ENCODE assay signal across 1 cellular context in the genomic region with DNA sequence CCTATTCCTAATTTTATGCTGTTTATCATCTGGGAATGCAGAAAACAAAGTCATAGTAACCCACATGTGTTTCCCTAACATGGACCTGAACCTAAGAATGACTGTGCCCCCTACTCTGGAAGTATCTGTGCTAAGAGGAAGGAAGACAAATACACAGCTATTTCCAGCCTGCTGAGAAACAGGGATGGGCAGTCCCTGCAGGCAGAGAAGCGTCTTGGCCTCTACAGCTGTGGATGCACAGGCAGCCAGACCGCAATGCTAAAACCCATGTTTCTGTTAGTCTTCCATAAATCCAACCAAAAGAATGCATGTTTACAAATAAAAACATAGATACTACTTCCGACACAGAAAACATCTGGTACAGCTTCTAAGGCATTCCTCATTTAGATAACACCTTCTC.
A peak's percentile ranks its signal among the peaks of the same experiment; 100 is the strongest.
TF ChIP-seq lines count a peak whose summit lies in the region.

No MANE protein-coding gene starts in this region.

TF ChIP-seq in GM12878, 131 proteins besides CTCF, POLR2A, EP300 and RAD21:
- TF ChIP-seq, protein P1, sequence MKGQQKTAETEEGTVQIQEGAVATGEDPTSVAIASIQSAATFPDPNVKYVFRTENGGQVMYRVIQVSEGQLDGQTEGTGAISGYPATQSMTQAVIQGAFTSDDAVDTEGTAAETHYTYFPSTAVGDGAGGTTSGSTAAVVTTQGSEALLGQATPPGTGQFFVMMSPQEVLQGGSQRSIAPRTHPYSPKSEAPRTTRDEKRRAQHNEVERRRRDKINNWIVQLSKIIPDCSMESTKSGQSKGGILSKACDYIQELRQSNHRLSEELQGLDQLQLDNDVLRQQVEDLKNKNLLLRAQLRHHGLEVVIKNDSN (IDR thresholded peaks at IDR 0.05; ENCODE audit: borderline replicate concordance, extremely low read length, insufficient read depth, low read depth, low read length): no peak
- TF ChIP-seq SIN3A (IDR thresholded peaks at IDR 0.05; ENCODE audit: low read depth, low read length): 0 out of 2 replicates have a peak, but pooled peaks have one; percentile 33
- TF ChIP-seq, protein P2, sequence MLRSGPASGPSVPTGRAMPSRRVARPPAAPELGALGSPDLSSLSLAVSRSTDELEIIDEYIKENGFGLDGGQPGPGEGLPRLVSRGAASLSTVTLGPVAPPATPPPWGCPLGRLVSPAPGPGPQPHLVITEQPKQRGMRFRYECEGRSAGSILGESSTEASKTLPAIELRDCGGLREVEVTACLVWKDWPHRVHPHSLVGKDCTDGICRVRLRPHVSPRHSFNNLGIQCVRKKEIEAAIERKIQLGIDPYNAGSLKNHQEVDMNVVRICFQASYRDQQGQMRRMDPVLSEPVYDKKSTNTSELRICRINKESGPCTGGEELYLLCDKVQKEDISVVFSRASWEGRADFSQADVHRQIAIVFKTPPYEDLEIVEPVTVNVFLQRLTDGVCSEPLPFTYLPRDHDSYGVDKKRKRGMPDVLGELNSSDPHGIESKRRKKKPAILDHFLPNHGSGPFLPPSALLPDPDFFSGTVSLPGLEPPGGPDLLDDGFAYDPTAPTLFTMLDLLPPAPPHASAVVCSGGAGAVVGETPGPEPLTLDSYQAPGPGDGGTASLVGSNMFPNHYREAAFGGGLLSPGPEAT (IDR thresholded peaks at IDR 0.05; ENCODE audit: low read depth): no peak
